Comparison of ENCODE assay signal across 10 cellular contexts in genomic region chr2:241844831-241845578, GRCh38. TPM values are rescaled to one million over a fixed set of nuclear protein-coding genes. Genes with fewer than 3 reads are reported as not detected.
A peak's percentile ranks its signal among the peaks of the same experiment; 100 is the strongest.
DNase-seq lines count a peak whose midpoint lies in the region; ATAC-seq, FAIRE-seq and TF ChIP-seq lines count a peak whose summit lies in the region.
"Had no signal": no experiment of that assay in that cellular context is flagged by ENCODE, and none has a peak within 500 bp of the region (broad histone marks: within the 10 kb centered on the region; RNA-seq: fewer than 3 reads in every experiment).

No MANE protein-coding gene starts in this region.

- CTCF ChIA-PET in activated CD8-positive, alpha-beta memory T cell treated with anti-CD3 and anti-CD28 coated beads, Interleukin-2, amount 10 ng/mL, durations not matched to agents 7 days and 5 days (lab: Charles Lee), result interaction anchor here (0.8 to 2.1 kb wide), 5 partner anchors 11 to 80 kb away, joined by 3 to 12 read pairs (median 5); partner anchors contain the start of gene PDCD1

- H3K36me3 Mint-ChIP-seq in activated CD8-positive, alpha-beta memory T cell treated with anti-CD3 and anti-CD28 coated beads, Interleukin-2, amount 10 ng/mL, durations not matched to agents 7 days and 5 days, result no peaks in the 10 kb centered on the region
- H3K36me3 Mint-ChIP-seq in activated T-cell treated with anti-CD3 and anti-CD28 coated beads, Interleukin-2, amount 50 U/mL, for 72 hours (ENCODE audit: insufficient read depth in 2 of 2), result peaks cover 2 to 8% of the 10 kb centered on the region in 2 donors

- ATAC-seq in activated CD8-positive, alpha-beta memory T cell treated with anti-CD3 and anti-CD28 coated beads, Interleukin-2, amount 10 ng/mL, durations not matched to agents 7 days and 5 days, result no peak
- ATAC-seq in activated T-cell treated with anti-CD3 and anti-CD28 coated beads, Interleukin-2, amount 50 U/mL, for 72 hours (replicated peaks in 1 of 2), result no peak
- ATAC-seq in GM19467 (IDR thresholded peaks at IDR 0.05; ENCODE audit: unreplicated experiment), result no peak

- H3K9me1 ChIP-seq in keratinocyte (ENCODE audit: control insufficient read depth, extremely low read depth, insufficient read depth, low read length), result no peaks in the 10 kb centered on the region

- H3K36me3 ChIP-seq in keratinocyte (ENCODE audit: control insufficient read depth in 2 of 2, extremely low read depth in 1 of 2, insufficient read depth in 2 of 2, low read length in 2 of 2) (no peaks in the 10 kb centered on the region), subcutaneous abdominal adipose tissue (ENCODE audit: control insufficient read depth in 5 of 5, insufficient read depth in 5 of 5, low read length in 5 of 5) (no peaks in the 10 kb centered on the region)
- H3K36me3 ChIP-seq: upper lobe of left lung had no signal

- H3K27ac ChIP-seq in keratinocyte (ENCODE audit: control insufficient read depth, insufficient read depth, low read length), result no peak overlapping the region
- H3K27ac ChIP-seq in subcutaneous abdominal adipose tissue (ENCODE audit: low read depth, low read length), result peak overlapping the region; percentile 41

- H3K27ac Mint-ChIP-seq in activated CD8-positive, alpha-beta memory T cell treated with anti-CD3 and anti-CD28 coated beads, Interleukin-2, amount 10 ng/mL, durations not matched to agents 7 days and 5 days, result no peak overlapping the region
- peak overlapping the region; percentile 94 for H3K27ac Mint-ChIP-seq in activated T-cell treated with anti-CD3 and anti-CD28 coated beads, Interleukin-2, amount 50 U/mL, for 72 hours

- H4K20me1 ChIP-seq in keratinocyte (ENCODE audit: control insufficient read depth, extremely low read depth, insufficient read depth, low read length), result peaks cover 3% of the 10 kb centered on the region

- H3K4me3 ChIP-seq in keratinocyte (ENCODE audit: control insufficient read depth in 2 of 3, extremely low read depth in 1 of 3, insufficient read depth in 2 of 3, low read depth in 1 of 3, low read length in 3 of 3) (no peak overlapping the region), subcutaneous abdominal adipose tissue (ENCODE audit: low read depth in 1 of 5, low read length in 5 of 5) (peak overlapping the region in 4 of 5 donors; percentile 17 to 62 (median 58))

- peak overlapping the region; percentile 43 for H3K4me3 Mint-ChIP-seq in activated CD8-positive, alpha-beta memory T cell treated with anti-CD3 and anti-CD28 coated beads, Interleukin-2, amount 10 ng/mL, durations not matched to agents 7 days and 5 days
- peak overlapping the region; percentile 61 for H3K4me3 Mint-ChIP-seq in activated T-cell treated with anti-CD3 and anti-CD28 coated beads, Interleukin-2, amount 50 U/mL, for 72 hours

- H3K9me3 Mint-ChIP-seq in activated CD8-positive, alpha-beta memory T cell treated with anti-CD3 and anti-CD28 coated beads, Interleukin-2, amount 10 ng/mL, durations not matched to agents 7 days and 5 days (ENCODE audit: low read depth), result no peaks in the 10 kb centered on the region
- H3K9me3 Mint-ChIP-seq in activated T-cell treated with anti-CD3 and anti-CD28 coated beads, Interleukin-2, amount 50 U/mL, for 72 hours, result no peaks in the 10 kb centered on the region

- no peak overlapping the region for H3K9ac ChIP-seq in keratinocyte (ENCODE audit: control insufficient read depth, extremely low read depth, insufficient read depth, low read length)
- peak overlapping the region in 3 of 5 donors; percentile 8 to 68 (median 66) for H3K9ac ChIP-seq in subcutaneous abdominal adipose tissue (ENCODE audit: low read length in 5 of 5)

- H3K4me1 ChIP-seq in keratinocyte (ENCODE audit: control insufficient read depth, extremely low read depth, insufficient read depth, low read length) (no peaks in the 10 kb centered on the region), subcutaneous abdominal adipose tissue (ENCODE audit: control insufficient read depth in 5 of 5, insufficient read depth in 5 of 5, low read length in 5 of 5) (peaks cover 0 to 27% (median 19%) of the 10 kb centered on the region in 5 donors)

- TF ChIP-seq CTCF in keratinocyte (optimal IDR thresholded peaks at IDR 0.05 in 1 of 3, IDR thresholded peaks at IDR 0.05 in 1 of 3, conservative IDR thresholded peaks at IDR 0.05 in 1 of 3; ENCODE audit: extremely low read depth in 1 of 3, insufficient read depth in 2 of 3, low read length in 3 of 3), result no peak

- peak overlapping the region; percentile 62 for H3K4me2 ChIP-seq in keratinocyte (ENCODE audit: control insufficient read depth, extremely low read depth, insufficient read depth, low read depth, low read length)

- H3K9me3 ChIP-seq in keratinocyte (ENCODE audit: control insufficient read depth, low read depth, low read length) (no peaks in the 10 kb centered on the region), subcutaneous abdominal adipose tissue (ENCODE audit: control insufficient read depth in 5 of 5, low read length in 5 of 5) (no peaks in the 10 kb centered on the region)
- H3K9me3 ChIP-seq: upper lobe of left lung had no signal

- dilution Hi-C loops in keratinocyte (cut with MboI; ENCODE audit: extremely low pct_ligation_motif_present, low sequenced_read_pairs), result no loop called here

- H3K27me3 ChIP-seq in keratinocyte (ENCODE audit: control insufficient read depth, extremely low read depth, insufficient read depth, low read length) (peaks cover 34% of the 10 kb centered on the region), subcutaneous abdominal adipose tissue (ENCODE audit: control insufficient read depth in 5 of 5, insufficient read depth in 4 of 5, low read length in 5 of 5) (peaks cover 0 to 2% (median 0%) of the 10 kb centered on the region in 5 donors)

- H2AFZ ChIP-seq in keratinocyte (ENCODE audit: control insufficient read depth, low read length), result no peak overlapping the region

- no peaks in the 10 kb centered on the region for H3K79me2 ChIP-seq in keratinocyte (ENCODE audit: control insufficient read depth, insufficient read depth, low read length)

- peak; percentile 36 for DNase-seq in activated CD8-positive, alpha-beta memory T cell treated with anti-CD3 and anti-CD28 coated beads, Interleukin-2, amount 10 ng/mL, durations not matched to agents 7 days and 5 days
- no peak for DNase-seq in activated CD8-positive, alpha-beta memory T cell treated with anti-CD3 and anti-CD28 coated beads, Interleukin-2, amount 50 U/mL, for 4 hours
- DNase-seq in activated T-cell treated with anti-CD3 and anti-CD28 coated beads, Interleukin-2, amount 50 U/mL, for 72 hours, result no peak
- DNase-seq in keratinocyte (ENCODE audit: low read depth, low spot score) (no peak), H4 (ENCODE audit: low spot score) (no peak), 8988T (no peak)

- H3K4me1 Mint-ChIP-seq in activated CD8-positive, alpha-beta memory T cell treated with anti-CD3 and anti-CD28 coated beads, Interleukin-2, amount 10 ng/mL, durations not matched to agents 7 days and 5 days, result peaks cover 32% of the 10 kb centered on the region
- H3K4me1 Mint-ChIP-seq in activated T-cell treated with anti-CD3 and anti-CD28 coated beads, Interleukin-2, amount 50 U/mL, for 72 hours (ENCODE audit: low read depth), result peaks cover 36% of the 10 kb centered on the region

- FAIRE-seq in keratinocyte (lab: Jason Lieb, UNC), result no peak

- H3K27me3 Mint-ChIP-seq in activated CD8-positive, alpha-beta memory T cell treated with anti-CD3 and anti-CD28 coated beads, Interleukin-2, amount 10 ng/mL, durations not matched to agents 7 days and 5 days, result peaks cover 51% of the 10 kb centered on the region
- no peaks in the 10 kb centered on the region for H3K27me3 Mint-ChIP-seq in activated T-cell treated with anti-CD3 and anti-CD28 coated beads, Interleukin-2, amount 50 U/mL, for 72 hours (ENCODE audit: low read depth)

RNA-seq across cellular contexts. Expression of gene PDCD1, which starts 13.7 kb away (rescaled TPM):
- 1 to 10 TPM; 2.2 to 4.1 TPM for total RNA-seq in activated CD8-positive, alpha-beta memory T cell treated with anti-CD3 and anti-CD28 coated beads, Interleukin-2, amount 10 ng/mL, durations not matched to agents 7 days and 5 days
- 10 to 100 TPM; 15.7 to 23.0 TPM for total RNA-seq in activated T-cell treated with anti-CD3 and anti-CD28 coated beads, Interleukin-2, amount 50 U/mL, for 72 hours
- not detected in 3 replicates for polyA plus RNA-seq in keratinocyte
- not detected for polyA plus RNA-seq in keratinocyte (2011; ENCODE audit: low read depth)
- polyA plus RNA-seq in keratinocyte (2011; cell fraction: cytosol; rRNA removed), result not detected in 2 replicates
- polyA plus RNA-seq in keratinocyte (2011; cell fraction: nucleus; rRNA removed), result not detected in 2 replicates
- not detected in 2 replicates for polyA plus RNA-seq in keratinocyte (2012; ENCODE audit: low replicate concordance)
- polyA minus RNA-seq in keratinocyte, result not detected in 3 replicates
- polyA minus RNA-seq in keratinocyte (2011; cell fraction: cytosol; rRNA and poly(A)+ RNA removed), result not detected
- polyA minus RNA-seq in keratinocyte (2011; cell fraction: nucleus; rRNA and poly(A)+ RNA removed), result not detected in 2 replicates
- not detected in 2 replicates for total RNA-seq in H4 (2014; rRNA removed; shearing (Covaris generic))
- total RNA-seq: IMR-90 had no signal
- polyA plus RNA-seq: IMR-90 had no signal

RNA-seq across cellular contexts. Expression of gene RTP5, which starts 24.5 kb away (rescaled TPM):
- total RNA-seq in activated CD8-positive, alpha-beta memory T cell treated with anti-CD3 and anti-CD28 coated beads, Interleukin-2, amount 10 ng/mL, durations not matched to agents 7 days and 5 days, result not detected
- total RNA-seq in activated T-cell treated with anti-CD3 and anti-CD28 coated beads, Interleukin-2, amount 50 U/mL, for 72 hours, result under 1 TPM; 0.12 to 0.56 TPM
- polyA plus RNA-seq in keratinocyte, result not detected in 3 replicates
- not detected for polyA plus RNA-seq in keratinocyte (2011; ENCODE audit: low read depth)
- polyA plus RNA-seq in keratinocyte (2011; cell fraction: cytosol; rRNA removed), result not detected in 2 replicates
- polyA plus RNA-seq in keratinocyte (2011; cell fraction: nucleus; rRNA removed), result not detected in 2 replicates
- not detected in 2 replicates for polyA plus RNA-seq in keratinocyte (2012; ENCODE audit: low replicate concordance)
- not detected in 3 replicates for polyA minus RNA-seq in keratinocyte
- polyA minus RNA-seq in keratinocyte (2011; cell fraction: cytosol; rRNA and poly(A)+ RNA removed), result not detected
- not detected in 2 replicates for polyA minus RNA-seq in keratinocyte (2011; cell fraction: nucleus; rRNA and poly(A)+ RNA removed)
- not detected in 2 replicates for total RNA-seq in H4 (2014; rRNA removed; shearing (Covaris generic))
- total RNA-seq: IMR-90 had no signal
- polyA plus RNA-seq: IMR-90 had no signal

RNA-seq across cellular contexts. Expression of gene NEU4, which starts 36.0 kb away (rescaled TPM):
- under 1 TPM in 1 of 2 experiments, not detected in 1; 0.12 TPM for total RNA-seq in activated CD8-positive, alpha-beta memory T cell treated with anti-CD3 and anti-CD28 coated beads, Interleukin-2, amount 10 ng/mL, durations not matched to agents 7 days and 5 days
- total RNA-seq in activated T-cell treated with anti-CD3 and anti-CD28 coated beads, Interleukin-2, amount 50 U/mL, for 72 hours, result 1 to 10 TPM in 1 of 2 donors, under 1 TPM in 1; 0.37 to 1.4 TPM
- not detected in 3 replicates for polyA plus RNA-seq in keratinocyte
- polyA plus RNA-seq in keratinocyte (2011; ENCODE audit: low read depth), result not detected
- polyA plus RNA-seq in keratinocyte (2011; cell fraction: cytosol; rRNA removed), result not detected in 2 replicates
- not detected in 2 replicates for polyA plus RNA-seq in keratinocyte (2011; cell fraction: nucleus; rRNA removed)
- polyA plus RNA-seq in keratinocyte (2012; ENCODE audit: low replicate concordance), result not detected in 2 replicates
- polyA minus RNA-seq in keratinocyte, result not detected in 3 replicates
- not detected for polyA minus RNA-seq in keratinocyte (2011; cell fraction: cytosol; rRNA and poly(A)+ RNA removed)
- not detected in 2 replicates for polyA minus RNA-seq in keratinocyte (2011; cell fraction: nucleus; rRNA and poly(A)+ RNA removed)
- total RNA-seq in H4 (2014; rRNA removed; shearing (Covaris generic)), result not detected in 2 replicates
- total RNA-seq: IMR-90 had no signal
- polyA plus RNA-seq: IMR-90 had no signal

Comparison
In these comparisons a context has a peak if more than half of its experiments do, and no peak if none do; other contexts are left out.
1. H3K4me3 ChIP-seq: peak in subcutaneous abdominal adipose tissue (4 of 5); none in keratinocyte (0 of 3).